1 cellular context compared by ENCODE assay signal in the genomic region with DNA sequence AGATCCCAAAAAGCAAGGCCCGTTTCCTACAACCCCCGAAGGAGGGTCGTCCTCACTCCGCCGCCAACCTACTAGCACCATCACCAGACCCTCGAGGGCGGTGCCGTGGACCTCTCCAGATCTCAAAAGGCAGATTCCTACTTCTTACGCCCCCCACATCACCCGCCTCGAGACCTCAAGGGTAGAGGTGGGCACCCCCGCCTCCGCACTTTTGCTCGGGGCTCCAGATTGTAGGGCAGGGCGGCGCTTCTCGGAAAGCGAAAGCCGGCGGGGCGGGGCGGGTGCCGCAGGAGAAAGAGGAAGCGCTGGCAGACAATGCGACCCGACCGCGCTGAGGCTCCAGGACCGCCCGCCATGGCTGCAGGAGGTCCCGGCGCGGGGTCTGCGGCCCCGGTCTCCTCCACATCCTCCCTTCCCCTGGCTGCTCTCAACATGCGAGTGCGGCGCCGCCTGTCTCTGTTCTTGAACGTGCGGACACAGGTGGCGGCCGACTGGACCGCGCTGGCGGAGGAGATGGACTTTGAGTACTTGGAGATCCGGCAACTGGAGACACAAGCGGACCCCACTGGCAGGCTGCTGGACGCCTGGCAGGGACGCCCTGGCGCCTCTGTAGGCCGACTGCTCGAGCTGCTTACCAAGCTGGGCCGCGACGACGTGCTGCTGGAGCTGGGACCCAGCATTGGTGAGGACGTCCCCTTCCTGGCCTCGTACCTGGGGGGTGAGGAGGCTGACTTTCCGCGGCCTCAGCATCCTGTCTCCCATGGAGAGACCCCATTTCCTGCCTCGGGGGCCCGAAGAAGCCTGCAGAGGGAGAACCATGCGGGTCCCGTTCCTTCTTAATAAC.
TF ChIP-seq lines count a peak whose summit lies in the region.

Gene MYD88, plus strand, starts transcription at position 315 of the 844 bp plus-strand sequence. Its CDS starts 40 bp downstream, at position 355.

TF ChIP-seq in K562, 482 proteins besides CTCF, POLR2A, EP300 and RAD21 (continued from another document and continues in another):
- TF ChIP-seq SMAD1 (IDR thresholded peaks at IDR 0.05; ENCODE audit: low read depth, low read length, partially characterized antibody) (peak; percentile 37), RNF2 (IDR thresholded peaks at IDR 0.05) (no peak), SMAD4 (CRISPR knock-in tag; conservative IDR thresholded peaks at IDR 0.05) (peak; percentile 67; the same call in 1 of the 2 replicates), U2AF1 (optimal IDR thresholded peaks at IDR 0.05; ENCODE audit: low read depth, low read length) (peak; percentile 51), MYNN (IDR thresholded peaks at IDR 0.05) (no peak), MYNN (CRISPR knock-in tag; IDR thresholded peaks at IDR 0.05) (no peak), DPF2 (IDR thresholded peaks at IDR 0.05) (peak; percentile 56; the same call in 1 of the 2 replicates), ZNF311 (CRISPR knock-in tag; IDR thresholded peaks at IDR 0.05) (0 out of 2 replicates have a peak, but pooled peaks have one; percentile 8), NKRF (IDR thresholded peaks at IDR 0.05; ENCODE audit: borderline replicate concordance) (no peak; the same call in 1 of the 2 replicates), NFATC3 (IDR thresholded peaks at IDR 0.05) (no peak), ETV1 (tag; conservative IDR thresholded peaks at IDR 0.05; ENCODE audit: low read depth) (peak; percentile 37; the same call in 1 of the 2 replicates), MAZ (CRISPR knock-in tag; conservative IDR thresholded peaks at IDR 0.05 in 1 of 2, IDR thresholded peaks at IDR 0.05 in 1 of 2) (peak; percentile 64 to 86), SAP30 (IDR thresholded peaks at IDR 0.05; ENCODE audit: borderline replicate concordance, insufficient read depth, low read depth, low read length, poor library complexity, severe bottlenecking) (peak; percentile 35), GATA2 (CRISPR knock-in tag; IDR thresholded peaks at IDR 0.05) (no peak), RBM39 (optimal IDR thresholded peaks at IDR 0.05; ENCODE audit: low read depth, low read length) (no peak), PCBP1 (IDR thresholded peaks at IDR 0.05; ENCODE audit: low read depth, low read length, poor library complexity, severe bottlenecking) (peak; percentile 81), TCFL5 (CRISPR knock-in tag; conservative IDR thresholded peaks at IDR 0.05) (no peak), HDAC6 (IDR thresholded peaks at IDR 0.05; ENCODE audit: low read depth, low read length) (no peak), ZBTB11 (CRISPR knock-in tag; IDR thresholded peaks at IDR 0.05) (no peak), CHD4 (IDR thresholded peaks at IDR 0.05; ENCODE audit: insufficient read depth, insufficient replicate concordance, low read depth, low read length, poor library complexity, severe bottlenecking) (no peak), PCBP2 (IDR thresholded peaks at IDR 0.05; ENCODE audit: low read depth, low read length, poor library complexity, severe bottlenecking) (no peak), HCFC1 (IDR thresholded peaks at IDR 0.05; ENCODE audit: low read depth, low read length) (peak; percentile 17; the same call in 1 of the 2 replicates), PHF21A (IDR thresholded peaks at IDR 0.05; ENCODE audit: borderline replicate concordance, low read depth) (no peak), ATF1 (CRISPR knock-in tag; IDR thresholded peaks at IDR 0.05) (no peak), ATF1 (tag; IDR thresholded peaks at IDR 0.05) (peak; percentile 22; the same call in 1 of the 2 replicates), FOXA3 (CRISPR knock-in tag; conservative IDR thresholded peaks at IDR 0.05 in 1 of 2, IDR thresholded peaks at IDR 0.05 in 1 of 2) (0 out of 4 replicates have a peak, but pooled peaks of 1 of the 2 experiments have one; percentile 15), BRCA1 (IDR thresholded peaks at IDR 0.05) (no peak), BRCA1 (CRISPR knock-in tag; IDR thresholded peaks at IDR 0.05) (0 out of 2 replicates have a peak, but pooled peaks have one; percentile 78), ZBTB7A (IDR thresholded peaks at IDR 0.05; ENCODE audit: borderline replicate concordance, control insufficient read depth, low read depth, low read length) (peak; percentile 70; the same call in 1 of the 2 replicates), GABPB1 (CRISPR knock-in tag; IDR thresholded peaks at IDR 0.05) (peak; percentile 71), NRF1 (conservative IDR thresholded peaks at IDR 0.05 in 1 of 2, IDR thresholded peaks at IDR 0.05 in 1 of 2) (peak; percentile 49 to 56; a peak in 2 of 4 replicates), HIVEP1 (CRISPR knock-in tag; IDR thresholded peaks at IDR 0.05) (no peak), ATF2 (CRISPR knock-in tag; IDR thresholded peaks at IDR 0.05) (no peak), ZNF584 (CRISPR knock-in tag; IDR thresholded peaks at IDR 0.05; ENCODE audit: low read depth) (no peak), ARID1B (IDR thresholded peaks at IDR 0.05) (peak; percentile 42; the same call in 1 of the 2 replicates), HNRNPL (IDR thresholded peaks at IDR 0.05; ENCODE audit: low read depth, low read length) (peak; percentile 72; the same call in 1 of the 2 replicates), ZNF124 (CRISPR knock-in tag; IDR thresholded peaks at IDR 0.05) (no peak), ZNF347 (CRISPR knock-in tag; IDR thresholded peaks at IDR 0.05; ENCODE audit: low read depth) (no peak), ZNF699 (CRISPR knock-in tag; IDR thresholded peaks at IDR 0.05; ENCODE audit: insufficient replicate concordance) (no peak), MTA2 (IDR thresholded peaks at IDR 0.05; ENCODE audit: low read depth) (peak; percentile 7; the same call in 1 of the 2 replicates), PHF20 (IDR thresholded peaks at IDR 0.05; ENCODE audit: partially characterized antibody) (peak; percentile 60), RB1 (IDR thresholded peaks at IDR 0.05; ENCODE audit: low read depth) (peak; percentile 86; the same call in 1 of the 2 replicates), BCL6 (CRISPR knock-in tag; IDR thresholded peaks at IDR 0.05) (no peak), XRCC3 (IDR thresholded peaks at IDR 0.05) (no peak), ZKSCAN8 (CRISPR knock-in tag; IDR thresholded peaks at IDR 0.05) (no peak)
- TF ChIP-seq, protein P1, sequence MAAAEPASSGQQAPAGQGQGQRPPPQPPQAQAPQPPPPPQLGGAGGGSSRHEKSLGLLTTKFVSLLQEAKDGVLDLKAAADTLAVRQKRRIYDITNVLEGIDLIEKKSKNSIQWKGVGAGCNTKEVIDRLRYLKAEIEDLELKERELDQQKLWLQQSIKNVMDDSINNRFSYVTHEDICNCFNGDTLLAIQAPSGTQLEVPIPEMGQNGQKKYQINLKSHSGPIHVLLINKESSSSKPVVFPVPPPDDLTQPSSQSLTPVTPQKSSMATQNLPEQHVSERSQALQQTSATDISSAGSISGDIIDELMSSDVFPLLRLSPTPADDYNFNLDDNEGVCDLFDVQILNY (CRISPR knock-in tag; IDR thresholded peaks at IDR 0.05), result peak; percentile 26; the same call in 1 of the 2 replicates
- TF ChIP-seq, protein P2, sequence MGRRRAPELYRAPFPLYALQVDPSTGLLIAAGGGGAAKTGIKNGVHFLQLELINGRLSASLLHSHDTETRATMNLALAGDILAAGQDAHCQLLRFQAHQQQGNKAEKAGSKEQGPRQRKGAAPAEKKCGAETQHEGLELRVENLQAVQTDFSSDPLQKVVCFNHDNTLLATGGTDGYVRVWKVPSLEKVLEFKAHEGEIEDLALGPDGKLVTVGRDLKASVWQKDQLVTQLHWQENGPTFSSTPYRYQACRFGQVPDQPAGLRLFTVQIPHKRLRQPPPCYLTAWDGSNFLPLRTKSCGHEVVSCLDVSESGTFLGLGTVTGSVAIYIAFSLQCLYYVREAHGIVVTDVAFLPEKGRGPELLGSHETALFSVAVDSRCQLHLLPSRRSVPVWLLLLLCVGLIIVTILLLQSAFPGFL (CRISPR knock-in tag; IDR thresholded peaks at IDR 0.05), result no peak
- TF ChIP-seq, protein P3, sequence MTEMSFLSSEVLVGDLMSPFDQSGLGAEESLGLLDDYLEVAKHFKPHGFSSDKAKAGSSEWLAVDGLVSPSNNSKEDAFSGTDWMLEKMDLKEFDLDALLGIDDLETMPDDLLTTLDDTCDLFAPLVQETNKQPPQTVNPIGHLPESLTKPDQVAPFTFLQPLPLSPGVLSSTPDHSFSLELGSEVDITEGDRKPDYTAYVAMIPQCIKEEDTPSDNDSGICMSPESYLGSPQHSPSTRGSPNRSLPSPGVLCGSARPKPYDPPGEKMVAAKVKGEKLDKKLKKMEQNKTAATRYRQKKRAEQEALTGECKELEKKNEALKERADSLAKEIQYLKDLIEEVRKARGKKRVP (CRISPR knock-in tag; IDR thresholded peaks at IDR 0.05), result 0 out of 2 replicates have a peak, but pooled peaks have one; percentile 33
- TF ChIP-seq, protein P4, sequence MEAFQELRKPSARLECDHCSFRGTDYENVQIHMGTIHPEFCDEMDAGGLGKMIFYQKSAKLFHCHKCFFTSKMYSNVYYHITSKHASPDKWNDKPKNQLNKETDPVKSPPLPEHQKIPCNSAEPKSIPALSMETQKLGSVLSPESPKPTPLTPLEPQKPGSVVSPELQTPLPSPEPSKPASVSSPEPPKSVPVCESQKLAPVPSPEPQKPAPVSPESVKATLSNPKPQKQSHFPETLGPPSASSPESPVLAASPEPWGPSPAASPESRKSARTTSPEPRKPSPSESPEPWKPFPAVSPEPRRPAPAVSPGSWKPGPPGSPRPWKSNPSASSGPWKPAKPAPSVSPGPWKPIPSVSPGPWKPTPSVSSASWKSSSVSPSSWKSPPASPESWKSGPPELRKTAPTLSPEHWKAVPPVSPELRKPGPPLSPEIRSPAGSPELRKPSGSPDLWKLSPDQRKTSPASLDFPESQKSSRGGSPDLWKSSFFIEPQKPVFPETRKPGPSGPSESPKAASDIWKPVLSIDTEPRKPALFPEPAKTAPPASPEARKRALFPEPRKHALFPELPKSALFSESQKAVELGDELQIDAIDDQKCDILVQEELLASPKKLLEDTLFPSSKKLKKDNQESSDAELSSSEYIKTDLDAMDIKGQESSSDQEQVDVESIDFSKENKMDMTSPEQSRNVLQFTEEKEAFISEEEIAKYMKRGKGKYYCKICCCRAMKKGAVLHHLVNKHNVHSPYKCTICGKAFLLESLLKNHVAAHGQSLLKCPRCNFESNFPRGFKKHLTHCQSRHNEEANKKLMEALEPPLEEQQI (IDR thresholded peaks at IDR 0.05), result no peak
- TF ChIP-seq, protein P5, sequence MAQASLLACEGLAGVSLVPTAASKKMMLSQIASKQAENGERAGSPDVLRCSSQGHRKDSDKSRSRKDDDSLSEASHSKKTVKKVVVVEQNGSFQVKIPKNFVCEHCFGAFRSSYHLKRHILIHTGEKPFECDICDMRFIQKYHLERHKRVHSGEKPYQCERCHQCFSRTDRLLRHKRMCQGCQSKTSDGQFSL (CRISPR knock-in tag; IDR thresholded peaks at IDR 0.05), result peak; percentile 65; the same call in 1 of the 2 replicates
- TF ChIP-seq, protein P5 (tag; IDR thresholded peaks at IDR 0.05), result no peak; a peak in 1 of 4 replicates
